In genomic region chr4:162969194-162969593, GRCh38 we compare ENCODE assay signal across 26 cellular contexts.
"Had no signal": no experiment of that assay in that cellular context is flagged by ENCODE, and none has a peak within 500 bp of the region (broad histone marks: within the 10 kb centered on the region; RNA-seq: fewer than 3 reads in every experiment).

No MANE protein-coding gene starts in this region.

- H3K27me3 ChIP-seq: colonic mucosa, dorsolateral prefrontal cortex, esophagus muscularis mucosa, esophagus squamous epithelium, foreskin keratinocyte, gastrocnemius medialis, gastroesophageal sphincter, heart left ventricle had no signal

- H3K27ac Mint-ChIP-seq: dendritic cell treated with granulocyte-macrophage colony-stimulating factor and Interleukin-4, amounts not matched to agents 40 ng/mL and 50 ng/mL, for 4 days; effector memory CD8-positive, alpha-beta T cell; endodermal cell had no signal

- DNase-seq: colonic mucosa; cortex of kidney; dermis blood vessel endothelial cell; dorsolateral prefrontal cortex; effector CD4-positive, alpha-beta T cell; effector CD8-positive, alpha-beta T cell; effector memory CD4-positive, alpha-beta T cell; effector memory CD8-positive, alpha-beta T cell; endodermal cell; erythroblast; esophagus squamous epithelium; foreskin keratinocyte; foreskin melanocyte; gastrocnemius medialis; glutamatergic neuron; head of caudate nucleus; heart left ventricle had no signal

- H3K4me1 ChIP-seq: colonic mucosa, esophagus muscularis mucosa, esophagus squamous epithelium, foreskin keratinocyte, gastrocnemius medialis, gastroesophageal sphincter, heart left ventricle had no signal

- H3K27ac ChIP-seq: colonic mucosa, coronary artery, dorsolateral prefrontal cortex, epithelial cell of prostate, esophagus muscularis mucosa, esophagus squamous epithelium, foreskin keratinocyte, gastrocnemius medialis, gastroesophageal sphincter, heart left ventricle had no signal

- H3K4me1 Mint-ChIP-seq: endodermal cell had no signal

- H3K9me3 ChIP-seq: colonic mucosa, esophagus muscularis mucosa, esophagus squamous epithelium, gastrocnemius medialis had no signal

- H3K4me3 Mint-ChIP-seq: dendritic cell treated with granulocyte-macrophage colony-stimulating factor and Interleukin-4, amounts not matched to agents 40 ng/mL and 50 ng/mL, for 4 days; effector memory CD8-positive, alpha-beta T cell; endodermal cell had no signal

- H3K36me3 ChIP-seq: colonic mucosa, esophagus muscularis mucosa, esophagus squamous epithelium, gastrocnemius medialis, gastroesophageal sphincter, heart left ventricle had no signal

- FAIRE-seq: colon, endometrium, endothelial cell of umbilical vein, frontal cortex had no signal

- H3K27me3 Mint-ChIP-seq: dendritic cell treated with granulocyte-macrophage colony-stimulating factor and Interleukin-4, amounts not matched to agents 40 ng/mL and 50 ng/mL, for 4 days; effector memory CD8-positive, alpha-beta T cell had no signal

- H3K4me3 ChIP-seq: colonic mucosa, coronary artery, dorsolateral prefrontal cortex, esophagus muscularis mucosa, esophagus squamous epithelium, gastrocnemius medialis, gastroesophageal sphincter, heart left ventricle had no signal
